Comparison of ENCODE assay signal across 11 cellular contexts in the genomic region with DNA sequence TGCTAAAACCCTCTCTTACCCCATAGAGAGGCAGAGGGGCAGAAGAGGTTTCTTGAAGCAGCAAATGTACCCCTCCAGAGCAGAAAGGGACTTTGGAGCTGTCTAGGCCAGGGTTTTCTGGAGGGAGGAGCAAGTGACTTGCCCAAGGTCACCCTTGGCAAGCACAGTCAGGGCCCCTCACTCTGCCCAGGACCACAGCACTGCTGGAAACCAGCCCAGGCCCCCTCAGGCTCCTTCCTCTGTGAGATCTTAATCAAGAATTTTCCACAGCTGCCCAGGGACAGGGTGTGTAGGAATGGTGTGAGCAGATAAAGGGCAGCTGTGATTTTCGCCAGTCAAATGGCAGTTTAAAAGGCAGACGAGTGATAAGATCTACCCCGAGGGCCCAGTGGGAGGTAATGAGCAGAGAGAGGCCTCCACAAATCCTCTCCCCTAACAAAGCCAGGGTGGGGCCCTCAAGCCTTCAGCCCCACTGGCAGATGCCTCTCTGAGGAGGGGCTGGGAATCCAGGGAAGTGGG. TPM values are rescaled to one million over a fixed set of nuclear protein-coding genes. Genes with fewer than 3 reads are reported as not detected.
DNase-seq lines count a peak whose midpoint lies in the region; ATAC-seq, FAIRE-seq and TF ChIP-seq lines count a peak whose summit lies in the region.
"Had no signal": no experiment of that assay in that cellular context is flagged by ENCODE, and none has a peak within 500 bp of the region (broad histone marks: within the 10 kb centered on the region; RNA-seq: fewer than 3 reads in every experiment).

No MANE protein-coding gene starts in this region.

- no peaks in the 10 kb centered on the region for H3K79me2 ChIP-seq in astrocyte (ENCODE audit: insufficient read depth, low read length)

- no peaks in the 10 kb centered on the region for H3K27me3 ChIP-seq in astrocyte (ENCODE audit: insufficient read depth, low read length)
- no peaks in the 10 kb centered on the region for H3K27me3 ChIP-seq in neutrophil

- TF ChIP-seq CTCF in astrocyte (IDR thresholded peaks at IDR 0.05; ENCODE audit: insufficient read depth, low read depth, low read length), result no peak
- TF ChIP-seq CTCF in neutrophil (IDR thresholded peaks at IDR 0.05), result no peak

- H3K4me3 ChIP-seq in astrocyte (ENCODE audit: insufficient read depth, low read depth, low read length) (no peak overlapping the region), neutrophil (ENCODE audit: low read depth in 1 of 2, low read length in 1 of 2) (no peak overlapping the region)

- FAIRE-seq in astrocyte (lab: Jason Lieb, UNC), result no peak
- no peak for FAIRE-seq in urothelium cell line (lab: Jason Lieb, UNC)
- FAIRE-seq: frontal cortex had no signal

- H3K9ac ChIP-seq in astrocyte (ENCODE audit: low read length), result no peak overlapping the region

- no peak overlapping the region for H2AFZ ChIP-seq in astrocyte (ENCODE audit: low read depth, low read length)

- no peak overlapping the region for H3K4me3 Mint-ChIP-seq in astrocyte (ENCODE audit: unreplicated experiment)

- peaks cover 4% of the 10 kb centered on the region for H3K27me3 Mint-ChIP-seq in astrocyte (ENCODE audit: low read depth, unreplicated experiment)

- H3K4me1 ChIP-seq in astrocyte (ENCODE audit: insufficient read depth, low read length) (peaks cover 4% of the 10 kb centered on the region), neutrophil (ENCODE audit: control insufficient read depth in 1 of 2, insufficient read depth in 1 of 2, low read depth in 1 of 2, low read length in 1 of 2) (peaks cover 63 to 71% of the 10 kb centered on the region in 2 experiments)

- H3K36me3 ChIP-seq in astrocyte (ENCODE audit: insufficient read depth, low read length) (no peaks in the 10 kb centered on the region), neutrophil (no peaks in the 10 kb centered on the region)

- ATAC-seq in GM21515 (IDR thresholded peaks at IDR 0.05; ENCODE audit: unreplicated experiment), result no peak

- H3K9me3 Mint-ChIP-seq in astrocyte (ENCODE audit: unreplicated experiment), result peaks cover 5% of the 10 kb centered on the region

- no peaks in the 10 kb centered on the region for H3K9me3 ChIP-seq in astrocyte (ENCODE audit: insufficient read depth, low read depth, low read length)
- H3K9me3 ChIP-seq in neutrophil, result no peaks in the 10 kb centered on the region

- H3K27ac ChIP-seq in astrocyte (ENCODE audit: low read depth, low read length) (no peak overlapping the region), neutrophil (peak overlapping the region; percentile 84)
- H3K27ac ChIP-seq: 22Rv1 had no signal

- no peaks in the 10 kb centered on the region for H4K20me1 ChIP-seq in astrocyte (ENCODE audit: insufficient read depth, low read length)

- peaks cover 11% of the 10 kb centered on the region for H3K4me1 Mint-ChIP-seq in astrocyte (ENCODE audit: low read depth, unreplicated experiment)

- peak; percentile 6 for DNase-seq in NCI-H526 treated with DMSO at 0.1 percent for 48 hours (lab: John Stamatoyannopoulos, UW)
- no peak for DNase-seq in NCI-H526 (lab: John Stamatoyannopoulos, UW)
- DNase-seq in LoVo (ENCODE audit: low spot score), result peak; percentile 48
- DNase-seq in astrocyte (ENCODE audit: low read depth), result no peak
- DNase-seq in activated gamma-delta T cell (lab: John Stamatoyannopoulos, UW), result no peak
- no peak for DNase-seq in urothelium cell line (ENCODE audit: low spot score)

- no peak overlapping the region for H3K4me2 ChIP-seq in astrocyte (ENCODE audit: low read length)

- H3K27ac Mint-ChIP-seq in astrocyte (ENCODE audit: unreplicated experiment), result peak overlapping the region; percentile 51

- H3K36me3 Mint-ChIP-seq in astrocyte (ENCODE audit: low read depth, unreplicated experiment), result no peaks in the 10 kb centered on the region

RNA-seq across cellular contexts. Expression of gene SLC12A3, which starts 3.9 kb away (rescaled TPM):
- total RNA-seq in astrocyte, result 0.07 and 0.18 TPM in 2 replicates
- total RNA-seq: frontal cortex, posterior vena cava had no signal

Comparison
In these comparisons a context has a peak if more than half of its experiments do, and no peak if none do; other contexts are left out.
1. DNase-seq: peak in NCI-H526 treated with DMSO at 0.1 percent for 48 hours (single experiment) and LoVo (single experiment); none in NCI-H526 (0 of 2), astrocyte (single experiment), activated gamma-delta T cell (single experiment) and urothelium cell line (single experiment).